In genomic region chr16:49407873-49408565, GRCh38 we compare ENCODE assay signal across 9 cellular contexts. TPM values are rescaled to one million over a fixed set of nuclear protein-coding genes. Genes with fewer than 3 reads are reported as not detected.
DNase-seq lines count a peak whose midpoint lies in the region; ATAC-seq and TF ChIP-seq lines count a peak whose summit lies in the region.
"Had no signal": no experiment of that assay in that cellular context is flagged by ENCODE, and none has a peak within 500 bp of the region (broad histone marks: within the 10 kb centered on the region; RNA-seq: fewer than 3 reads in every experiment).

No MANE protein-coding gene starts in this region.

- intact Hi-C loops in activated T-helper 2 cell treated with anti-CD3 and anti-CD28 coated beads, Interferon-gamma antibody, Interleukin-2, Interleukin-4, amounts not matched to agents 10 μg/mL and 5 μg/mL and 100 μg/mL, durations not matched to agents 14 hours and 24 hours and 36 hours (cut with micrococcal nuclease), result loop anchor here (2.0 kb wide), 1 partner anchor 185 kb away; no protein-coding TSS in a partner anchor
- intact Hi-C loops in transverse colon (cut with DNase I; ENCODE audit: low total_unique reads), result loop anchor here (2.0 to 5.0 kb wide), 2 partner anchors 185 to 509 kb away; no protein-coding TSS in a partner anchor

- peaks cover 2% of the 10 kb centered on the region for H3K4me1 Mint-ChIP-seq in activated T-helper 2 cell treated with anti-CD3 and anti-CD28 coated beads, Interferon-gamma antibody, Interleukin-2, Interleukin-4, amounts not matched to agents 10 μg/mL and 5 μg/mL and 100 μg/mL, durations not matched to agents 14 hours and 24 hours and 36 hours (ENCODE audit: low read depth)
- no peaks in the 10 kb centered on the region for H3K4me1 Mint-ChIP-seq in osteocyte (ENCODE audit: unreplicated experiment)

- 20 to 30% methylated on average over 5 to 17 of the region's 17 CpGs for WGBS in transverse colon (ENCODE audit: low coverage in 1 of 2), 2 donors

- peaks cover 2% of the 10 kb centered on the region for H3K27me3 Mint-ChIP-seq in activated T-helper 2 cell treated with anti-CD3 and anti-CD28 coated beads, Interferon-gamma antibody, Interleukin-2, Interleukin-4, amounts not matched to agents 10 μg/mL and 5 μg/mL and 100 μg/mL, durations not matched to agents 14 hours and 24 hours and 36 hours (ENCODE audit: low read depth)
- peaks cover 10% of the 10 kb centered on the region for H3K27me3 Mint-ChIP-seq in osteocyte (ENCODE audit: unreplicated experiment)

- H3K27me3 ChIP-seq in foreskin keratinocyte (no peaks in the 10 kb centered on the region), transverse colon (no peaks in the 10 kb centered on the region)

- in situ Hi-C loops in transverse colon (cut with MboI; ENCODE audit: low pct_ligation_motif_present in 1 of 4, low pct_unique_long_range_greater_than_20kb in 1 of 4, low sequenced_read_pairs in 3 of 4), result loop anchor here (25.0 kb wide), 2 partner anchors 179 to 504 kb away; no protein-coding TSS in a partner anchor

- H3K9me3 Mint-ChIP-seq in activated T-helper 2 cell treated with anti-CD3 and anti-CD28 coated beads, Interferon-gamma antibody, Interleukin-2, Interleukin-4, amounts not matched to agents 10 μg/mL and 5 μg/mL and 100 μg/mL, durations not matched to agents 14 hours and 24 hours and 36 hours, result peaks cover 1% of the 10 kb centered on the region
- peaks cover 2% of the 10 kb centered on the region for H3K9me3 Mint-ChIP-seq in osteocyte (ENCODE audit: unreplicated experiment)

- peaks cover 0 to 4% of the 10 kb centered on the region in 2 donors for H3K9me3 ChIP-seq in transverse colon

- H3K27ac Mint-ChIP-seq in activated T-helper 2 cell treated with anti-CD3 and anti-CD28 coated beads, Interferon-gamma antibody, Interleukin-2, Interleukin-4, amounts not matched to agents 10 μg/mL and 5 μg/mL and 100 μg/mL, durations not matched to agents 14 hours and 24 hours and 36 hours, result no peak overlapping the region
- no peak overlapping the region for H3K27ac Mint-ChIP-seq in osteocyte (ENCODE audit: unreplicated experiment)

- TF ChIP-seq POLR2A in transverse colon (IDR thresholded peaks at IDR 0.05), result no peak

- no peak for TF ChIP-seq EP300 in transverse colon (IDR thresholded peaks at IDR 0.05; ENCODE audit: low read depth)

- no peak overlapping the region for H3K4me3 ChIP-seq in transverse colon

- DNase-seq in ELR (ENCODE audit: low read depth) (peak; percentile 53), GOT3 (lab: John Stamatoyannopoulos, UW) (peak; percentile 32), LHCN-M2 (ENCODE audit: low read depth) (peak; percentile 17), SHP77 (lab: John Stamatoyannopoulos, UW) (peak; percentile 59 to 80), foreskin keratinocyte (peak; percentile 4 to 30), osteocyte (ENCODE audit: extremely low spot score, unreplicated experiment) (peak; percentile 92), transverse colon (peak; percentile 91)
- peak; percentile 45 for DNase-seq in activated T-helper 2 cell treated with anti-CD3 and anti-CD28 coated beads, Interferon-gamma antibody, Interleukin-2, Interleukin-4, amounts not matched to agents 10 μg/mL and 5 μg/mL and 100 μg/mL, durations not matched to agents 14 hours and 24 hours and 36 hours (ENCODE audit: low spot score)

- no peak overlapping the region for H3K27ac ChIP-seq in foreskin keratinocyte
- H3K27ac ChIP-seq in transverse colon, result no peak overlapping the region

- no peaks in the 10 kb centered on the region for H3K36me3 ChIP-seq in transverse colon

- TF ChIP-seq CTCF in foreskin keratinocyte (conservative IDR thresholded peaks at IDR 0.05) (peak; percentile 74), osteocyte (IDR thresholded peaks at IDR 0.05) (peak; percentile 90), transverse colon (IDR thresholded peaks at IDR 0.05) (peak; percentile 81 to 94 (median 89))

- peak; percentile 92 for ATAC-seq in foreskin keratinocyte

- H3K4me3 Mint-ChIP-seq in activated T-helper 2 cell treated with anti-CD3 and anti-CD28 coated beads, Interferon-gamma antibody, Interleukin-2, Interleukin-4, amounts not matched to agents 10 μg/mL and 5 μg/mL and 100 μg/mL, durations not matched to agents 14 hours and 24 hours and 36 hours (ENCODE audit: low read depth), result no peak overlapping the region
- no peak overlapping the region for H3K4me3 Mint-ChIP-seq in osteocyte (ENCODE audit: unreplicated experiment)

- H3K36me3 Mint-ChIP-seq in activated T-helper 2 cell treated with anti-CD3 and anti-CD28 coated beads, Interferon-gamma antibody, Interleukin-2, Interleukin-4, amounts not matched to agents 10 μg/mL and 5 μg/mL and 100 μg/mL, durations not matched to agents 14 hours and 24 hours and 36 hours (ENCODE audit: low read depth), result no peaks in the 10 kb centered on the region
- no peaks in the 10 kb centered on the region for H3K36me3 Mint-ChIP-seq in osteocyte (ENCODE audit: unreplicated experiment)

- no peaks in the 10 kb centered on the region for H3K4me1 ChIP-seq in foreskin keratinocyte
- H3K4me1 ChIP-seq in transverse colon, result peaks cover 0 to 6% (median 2%) of the 10 kb centered on the region in 4 donors

RNA-seq across cellular contexts. Expression of gene C16orf78, which starts 34.4 kb away (rescaled TPM):
- total RNA-seq in LHCN-M2 (2014; rRNA removed) (not detected in 2 replicates), foreskin keratinocyte (not detected in 2 replicates), osteocyte (not detected in 2 replicates), transverse colon (not detected)
- polyA plus RNA-seq in LHCN-M2 (2012), result not detected
- total RNA-seq in activated T-helper 2 cell treated with anti-CD3 and anti-CD28 coated beads, Interferon-gamma antibody, Interleukin-2, Interleukin-4, amounts not matched to agents 10 μg/mL and 5 μg/mL and 100 μg/mL, durations not matched to agents 14 hours and 24 hours and 36 hours, result not detected in 2 replicates
- not detected in 2 replicates for polyA plus RNA-seq in foreskin keratinocyte
- total RNA-seq: skeletal muscle tissue had no signal

Comparison
In these comparisons a context has a peak if more than half of its experiments do, and no peak if none do; other contexts are left out.
1. DNase-seq: peak in every context shown above with its lines; median percentile 92 in osteocyte; 91 in transverse colon; 70 in SHP77; 53 in ELR; 45 in activated T-helper 2 cell treated with anti-CD3 and anti-CD28 coated beads, Interferon-gamma antibody, Interleukin-2, Interleukin-4, amounts not matched to agents 10 μg/mL and 5 μg/mL and 100 μg/mL, durations not matched to agents 14 hours and 24 hours and 36 hours; 32 in GOT3; 17 in LHCN-M2; 17 in foreskin keratinocyte.